ENCODE assay signal across 8 cellular contexts in the genomic region with DNA sequence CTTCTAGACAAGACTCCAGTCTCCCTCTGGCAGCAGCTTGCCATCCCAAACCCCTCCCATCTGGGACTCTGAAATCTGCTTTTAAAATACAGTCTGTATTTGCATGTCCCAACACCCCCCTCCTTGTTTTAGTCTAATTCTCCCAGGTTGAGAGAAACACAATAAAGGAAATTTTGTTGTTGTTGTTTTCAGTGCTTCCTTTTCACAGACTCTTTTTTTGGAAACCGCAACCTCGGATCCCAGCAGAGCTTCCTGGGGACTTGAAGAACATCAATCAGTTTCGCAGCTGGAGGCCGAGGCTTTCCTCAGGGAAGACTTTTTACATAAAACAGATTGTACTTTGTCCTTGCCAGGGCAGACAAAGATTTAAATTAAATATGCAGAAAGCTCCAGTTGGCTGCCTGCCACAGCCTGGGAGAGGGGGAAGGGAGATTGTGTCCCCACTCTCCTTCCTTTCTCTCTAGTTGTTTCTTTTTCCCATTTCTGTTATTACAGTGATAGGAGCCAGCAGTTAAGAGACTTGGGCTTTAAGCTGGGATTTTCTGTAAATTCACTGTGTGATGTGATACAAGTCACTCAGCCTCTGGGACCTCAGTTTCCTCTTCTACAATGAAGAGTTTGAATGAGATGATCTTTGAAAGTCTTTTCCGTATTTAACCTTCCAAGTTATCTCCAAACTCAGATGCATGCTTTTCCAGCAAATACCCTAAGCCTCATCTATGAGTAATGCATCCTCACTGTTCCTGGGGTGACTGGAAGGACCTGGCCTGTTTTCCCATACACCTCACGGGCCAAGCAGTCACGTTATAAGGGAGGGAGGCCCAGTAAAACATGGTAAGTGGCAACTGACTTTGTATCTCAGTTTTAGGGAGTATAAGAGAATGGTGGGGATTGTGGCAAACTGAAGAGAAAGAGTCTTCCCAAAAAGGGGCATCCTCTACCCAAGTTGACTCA.
A peak's percentile ranks its signal among the peaks of the same experiment; 100 is the strongest.
DNase-seq lines count a peak whose midpoint lies in the region; ATAC-seq and TF ChIP-seq lines count a peak whose summit lies in the region.

No MANE protein-coding gene starts in this region.

- H3K4me3 ChIP-seq in mammary epithelial cell (replicated peaks in 1 of 3; ENCODE audit: insufficient read depth in 1 of 3, low read depth in 2 of 3, low read length in 3 of 3) = no peak overlapping the region
- no peak overlapping the region for H3K4me3 ChIP-seq in thyroid gland (replicated peaks in 1 of 3)

- H3K79me2 ChIP-seq in mammary epithelial cell (ENCODE audit: insufficient read depth, low read length) = no peaks in the 10 kb centered on the region

- intact Hi-C loops in mammary epithelial cell (cut with micrococcal nuclease) = loop anchor here (2.0 to 5.0 kb wide), 2 partner anchors 85 to 446 kb away; no protein-coding TSS in a partner anchor
- intact Hi-C loops in thyroid gland (cut with DNase I) = no loop called here

- H3K27ac ChIP-seq in 22Rv1 (peak overlapping the region; percentile 90), mammary epithelial cell (ENCODE audit: insufficient read depth, low read depth, low read length) (peak overlapping the region; percentile 62), thyroid gland (peak overlapping the region; percentile 81 to 89 (median 85))

- in situ Hi-C loops in mammary epithelial cell (cut with MboI; ENCODE audit: low sequenced_read_pairs in 2 of 2) = loop anchor here (5.0 to 25.0 kb wide), 4 partner anchors 81 to 549 kb away; partner anchors contain the start of gene REEP3 (in 1 of the 2)

- no peak overlapping the region for H3K4me2 ChIP-seq in mammary epithelial cell (ENCODE audit: insufficient read depth, low read depth, low read length)

- H3K9me3 ChIP-seq in mammary epithelial cell (replicated peaks; ENCODE audit: insufficient read depth, low read length) (no peaks in the 10 kb centered on the region), thyroid gland (no peaks in the 10 kb centered on the region)

- DNase-seq in NCI-H1105 (lab: John Stamatoyannopoulos, UW) (peak; percentile 48), mammary epithelial cell (no peak), left lobe of liver (ENCODE audit: low spot score) (peak; percentile 74), thyroid gland (peak; percentile 73 to 83), T-helper 9 cell (no peak)
- DNase-seq in stimulated activated CD4-positive, alpha-beta T cell treated with anti-CD3 and anti-CD28 coated beads, Interleukin-4, amount 100 ng/mL, for 1 hour = no peak

- BruUV-seq in mammary epithelial cell (replicated peaks; lab: Mats Ljungman, UMichigan) = no TSS peak

- no peak for TF ChIP-seq POLR2A in thyroid gland (IDR thresholded peaks at IDR 0.05)

- peak; percentile 6 for ATAC-seq in left lobe of liver
- ATAC-seq in GM18511 (IDR thresholded peaks at IDR 0.05; ENCODE audit: unreplicated experiment) = no peak

- H3K4me1 ChIP-seq in mammary epithelial cell (ENCODE audit: insufficient read depth, low read length) = peaks cover 43% of the 10 kb centered on the region
- peaks cover 41 to 52% of the 10 kb centered on the region in 2 donors for H3K4me1 ChIP-seq in thyroid gland

- dilution Hi-C loops in mammary epithelial cell (cut with HindIII; ENCODE audit: low sequenced_read_pairs) = loop anchor here (5.0 to 25.0 kb wide), 2 partner anchors 81 to 226 kb away; no protein-coding TSS in a partner anchor

- TF ChIP-seq CTCF in 22Rv1 (IDR thresholded peaks at IDR 0.05) (no peak), mammary epithelial cell (conservative IDR thresholded peaks at IDR 0.05 in 1 of 2, IDR thresholded peaks at IDR 0.05 in 1 of 2; ENCODE audit: extremely low read depth in 1 of 2, insufficient read depth in 1 of 2, low read depth in 1 of 2, low read length in 2 of 2) (no peak), thyroid gland (IDR thresholded peaks at IDR 0.05) (no peak)

- CTCF ChIA-PET in mammary epithelial cell (lab: Charles Lee; ENCODE audit: low non-redundant PET) = no interaction called here

- no peaks in the 10 kb centered on the region for H3K36me3 ChIP-seq in mammary epithelial cell (ENCODE audit: insufficient read depth, low read length)
- no peaks in the 10 kb centered on the region for H3K36me3 ChIP-seq in thyroid gland

- H3K27me3 ChIP-seq in mammary epithelial cell (ENCODE audit: insufficient read depth, low read length) (no peaks in the 10 kb centered on the region), thyroid gland (no peaks in the 10 kb centered on the region)

- WGBS in mammary epithelial cell (ENCODE audit: low coverage, missing lambda C conversion rate) = 87% methylated on average over 7 of the region's 7 CpGs
- 34% methylated on average over 7 of the region's 7 CpGs for WGBS in thyroid gland, 2 donors

- no peak overlapping the region for H3K9ac ChIP-seq in mammary epithelial cell (ENCODE audit: insufficient read depth, low read length)

- no peak overlapping the region for H2AFZ ChIP-seq in mammary epithelial cell (ENCODE audit: low read depth, low read length)

- H4K20me1 ChIP-seq in mammary epithelial cell (ENCODE audit: insufficient read depth, low read length) = no peaks in the 10 kb centered on the region

Comparison
In these comparisons a context has a peak if more than half of its experiments do, and no peak if none do; other contexts are left out.
1. DNase-seq: peak in NCI-H1105 (single experiment), left lobe of liver (single experiment) and thyroid gland (2 of 2); none in mammary epithelial cell (single experiment), T-helper 9 cell (single experiment) and stimulated activated CD4-positive, alpha-beta T cell treated with anti-CD3 and anti-CD28 coated beads, Interleukin-4, amount 100 ng/mL, for 1 hour (single experiment).
2. Peak in every context shown above with its lines, with median percentiles within 50 percentile points of each other: H3K27ac ChIP-seq.